Comparison of ENCODE assay signal across 8 cellular contexts in the genomic region with DNA sequence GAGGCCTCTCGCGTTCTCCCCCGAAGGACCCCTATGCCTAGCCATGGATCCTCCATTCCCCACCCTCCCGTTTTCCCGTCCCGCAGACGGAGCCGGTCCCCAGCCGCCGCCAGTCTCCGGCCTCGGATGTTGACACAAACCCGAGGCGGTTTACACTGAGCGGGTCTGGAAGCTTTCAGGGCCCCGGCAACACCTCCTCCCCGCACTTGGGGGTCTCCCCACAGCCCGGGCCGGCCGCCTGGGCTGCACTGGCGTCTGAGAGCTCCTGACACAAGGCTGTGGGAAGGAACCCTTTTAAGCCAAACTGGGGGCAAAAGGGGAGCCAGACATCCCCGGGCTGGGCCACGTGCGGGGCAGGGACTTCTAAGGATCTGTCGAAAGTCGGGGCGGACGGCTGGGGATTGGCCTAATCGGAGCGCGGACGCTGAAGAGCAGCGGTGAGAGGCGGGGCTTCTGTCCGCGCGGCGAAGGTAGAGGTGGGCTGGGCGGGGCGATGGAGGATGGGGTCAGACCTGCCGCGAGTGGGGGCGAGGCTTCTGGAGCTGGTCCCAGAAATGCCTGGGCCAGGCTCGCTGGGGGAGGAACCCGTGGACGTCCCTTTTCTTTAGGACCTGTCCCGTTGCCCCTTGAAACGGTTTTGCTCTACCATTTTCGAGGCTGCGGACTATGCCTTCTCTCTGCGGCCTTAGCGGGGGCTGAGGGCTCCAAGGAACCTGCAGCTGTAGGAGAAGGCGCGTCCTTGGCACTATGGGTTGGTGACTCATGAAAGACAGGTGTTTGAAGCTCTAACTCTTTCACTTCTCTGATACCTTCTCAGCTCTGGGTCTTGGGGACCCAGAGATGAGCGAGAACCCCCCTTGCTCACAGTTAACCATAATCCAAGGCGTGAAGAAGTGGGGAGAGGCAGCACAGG. TPM values are rescaled to one million over a fixed set of nuclear protein-coding genes. Genes with fewer than 3 reads are reported as not detected.
DNase-seq lines count a peak whose midpoint lies in the region; ATAC-seq lines count a peak whose summit lies in the region.

No MANE protein-coding gene starts in this region.

- H3K27ac ChIP-seq in iPS-18a (ENCODE audit: low read length) = no peak overlapping the region

- no peaks in the 10 kb centered on the region for H3K36me3 Mint-ChIP-seq in activated CD4-positive, alpha-beta T cell treated with anti-CD3 and anti-CD28 coated beads, Interleukin-2, amount 10 ng/mL, durations not matched to agents 7 days and 5 days (ENCODE audit: low read depth)

- peak overlapping the region; percentile 55 for H3K27ac Mint-ChIP-seq in activated CD4-positive, alpha-beta T cell treated with anti-CD3 and anti-CD28 coated beads, Interleukin-2, amount 10 ng/mL, durations not matched to agents 7 days and 5 days

- DNase-seq in NCI-H2196 (lab: John Stamatoyannopoulos, UW; ENCODE audit: unreplicated experiment) = peak; percentile 56
- DNase-seq in NCI-H2196 treated with DMSO at 0.1 percent for 48 hours (lab: John Stamatoyannopoulos, UW; ENCODE audit: unreplicated experiment) = no peak
- no peak for DNase-seq in activated CD4-positive, alpha-beta T cell treated with anti-CD3 and anti-CD28 coated beads, Interleukin-2, amount 10 ng/mL, durations not matched to agents 7 days and 5 days
- DNase-seq in stimulated activated CD8-positive, alpha-beta memory T cell treated with anti-CD3 and anti-CD28 coated beads, Interleukin-4, amount 100 ng/mL, for 48 hours = peak; percentile 36
- no peak for DNase-seq in dedifferentiated amniotic fluid mesenchymal stem cell (ENCODE audit: extremely low spot score)
- DNase-seq in kidney tubule cell (ENCODE audit: low spot score) = no peak

- POLR2A ChIA-PET in activated CD4-positive, alpha-beta T cell treated with anti-CD3 and anti-CD28 coated beads, Interleukin-2, amount 10 ng/mL, durations not matched to agents 7 days and 5 days (lab: Charles Lee) = interaction anchor here (1.1 kb wide), 1 partner anchor 86 kb away, joined by 4 read pairs; no protein-coding TSS in a partner anchor

- peaks cover 69% of the 10 kb centered on the region for H3K27me3 Mint-ChIP-seq in activated CD4-positive, alpha-beta T cell treated with anti-CD3 and anti-CD28 coated beads, Interleukin-2, amount 10 ng/mL, durations not matched to agents 7 days and 5 days

- H3K9me3 Mint-ChIP-seq in activated CD4-positive, alpha-beta T cell treated with anti-CD3 and anti-CD28 coated beads, Interleukin-2, amount 10 ng/mL, durations not matched to agents 7 days and 5 days = no peaks in the 10 kb centered on the region

- CTCF ChIA-PET in activated CD4-positive, alpha-beta T cell treated with anti-CD3 and anti-CD28 coated beads, Interleukin-2, amount 10 ng/mL, durations not matched to agents 7 days and 5 days (lab: Charles Lee) = interaction anchor here (1.4 to 2.3 kb wide), 4 partner anchors 10 to 34 kb away, joined by 4 to 8 read pairs (median 4); no protein-coding TSS in a partner anchor

- peak overlapping the region; percentile 16 for H3K4me3 Mint-ChIP-seq in activated CD4-positive, alpha-beta T cell treated with anti-CD3 and anti-CD28 coated beads, Interleukin-2, amount 10 ng/mL, durations not matched to agents 7 days and 5 days

- H3K4me1 Mint-ChIP-seq in activated CD4-positive, alpha-beta T cell treated with anti-CD3 and anti-CD28 coated beads, Interleukin-2, amount 10 ng/mL, durations not matched to agents 7 days and 5 days = peaks cover 30% of the 10 kb centered on the region

- no peak overlapping the region for H3K9ac ChIP-seq in iPS-18a (ENCODE audit: low read length)

- H3K36me3 ChIP-seq in iPS-18a (ENCODE audit: control insufficient read depth, low read depth, low read length) = no peaks in the 10 kb centered on the region

- peaks cover 100% of the 10 kb centered on the region for H3K27me3 ChIP-seq in iPS-18a (ENCODE audit: control insufficient read depth, insufficient read depth, low read length)

- H3K4me3 ChIP-seq in iPS-18a (ENCODE audit: low read length) = peak overlapping the region; percentile 26

- no peak for ATAC-seq in HG03457 (IDR thresholded peaks at IDR 0.05; ENCODE audit: unreplicated experiment)

- H3K9me3 ChIP-seq in iPS-18a (ENCODE audit: control insufficient read depth, low read depth, low read length) = no peaks in the 10 kb centered on the region

- peaks cover 7% of the 10 kb centered on the region for H3K4me1 ChIP-seq in iPS-18a (ENCODE audit: control insufficient read depth, low read depth, low read length)

RNA-seq across cellular contexts. Expression of gene HPCAL4, which starts 1.2 kb away (rescaled TPM):
- 1 to 10 TPM; 2.0 TPM for total RNA-seq in activated CD4-positive, alpha-beta T cell treated with anti-CD3 and anti-CD28 coated beads, Interleukin-2, amount 10 ng/mL, durations not matched to agents 7 days and 5 days

RNA-seq across cellular contexts. Expression of gene NT5C1A, which starts 20.5 kb away (rescaled TPM):
- not detected for total RNA-seq in activated CD4-positive, alpha-beta T cell treated with anti-CD3 and anti-CD28 coated beads, Interleukin-2, amount 10 ng/mL, durations not matched to agents 7 days and 5 days

RNA-seq across cellular contexts. Expression of gene PPIE, which starts 46.3 kb away (rescaled TPM):
- total RNA-seq in activated CD4-positive, alpha-beta T cell treated with anti-CD3 and anti-CD28 coated beads, Interleukin-2, amount 10 ng/mL, durations not matched to agents 7 days and 5 days = 10 to 100 TPM; 52.9 to 55.6 TPM

RNA-seq across cellular contexts. Expression of gene HEYL, which starts 53.0 kb away (rescaled TPM):
- total RNA-seq in activated CD4-positive, alpha-beta T cell treated with anti-CD3 and anti-CD28 coated beads, Interleukin-2, amount 10 ng/mL, durations not matched to agents 7 days and 5 days = not detected

Comparison
In these comparisons a context has a peak if more than half of its experiments do, and no peak if none do; other contexts are left out.
1. DNase-seq: peak in NCI-H2196 (single experiment) and stimulated activated CD8-positive, alpha-beta memory T cell treated with anti-CD3 and anti-CD28 coated beads, Interleukin-4, amount 100 ng/mL, for 48 hours (single experiment); none in NCI-H2196 treated with DMSO at 0.1 percent for 48 hours (single experiment), activated CD4-positive, alpha-beta T cell treated with anti-CD3 and anti-CD28 coated beads, Interleukin-2, amount 10 ng/mL, durations not matched to agents 7 days and 5 days (single experiment), dedifferentiated amniotic fluid mesenchymal stem cell (single experiment) and kidney tubule cell (single experiment).